Comparison of ENCODE assay signal across 8 cellular contexts in the genomic region with DNA sequence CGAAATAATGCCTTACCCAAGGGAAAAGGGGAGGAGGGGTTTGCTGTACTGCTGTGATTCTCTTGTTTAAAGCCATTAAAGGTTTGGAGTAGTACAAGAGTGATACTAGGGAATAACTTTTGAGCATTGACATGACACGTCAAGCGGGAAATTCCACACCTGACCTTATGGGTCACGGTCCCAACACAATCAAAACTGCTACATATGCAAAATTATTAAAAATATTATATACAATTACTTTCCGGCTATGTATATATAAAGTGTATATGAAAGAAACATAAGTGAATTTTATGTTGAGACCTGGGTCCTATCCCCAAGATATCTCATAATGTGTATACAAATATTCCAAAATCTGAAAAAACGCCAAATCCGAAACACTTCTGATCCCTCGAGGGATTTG.
"Had no signal": no experiment of that assay in that cellular context is flagged by ENCODE, and none has a peak within 500 bp of the region (broad histone marks: within the 10 kb centered on the region; RNA-seq: fewer than 3 reads in every experiment).

No MANE protein-coding gene starts in this region.

- H2AFZ ChIP-seq: GM23248 had no signal

- ATAC-seq: HCT116 had no signal

- H3K27ac ChIP-seq: GM23248 had no signal

- FAIRE-seq: HTR-8/SVneo had no signal

- H3K9me3 ChIP-seq: HAP-1 had no signal

- H3K4me3 ChIP-seq: GM23248, HAP-1 had no signal

- H3K9ac ChIP-seq: GM23248 had no signal

- H3K36me3 ChIP-seq: HAP-1 had no signal

- DNase-seq: GM23248, GOT3, H7, HFFc6, KBM-7 had no signal
